8 cellular contexts compared by ENCODE assay signal in the genomic region with DNA sequence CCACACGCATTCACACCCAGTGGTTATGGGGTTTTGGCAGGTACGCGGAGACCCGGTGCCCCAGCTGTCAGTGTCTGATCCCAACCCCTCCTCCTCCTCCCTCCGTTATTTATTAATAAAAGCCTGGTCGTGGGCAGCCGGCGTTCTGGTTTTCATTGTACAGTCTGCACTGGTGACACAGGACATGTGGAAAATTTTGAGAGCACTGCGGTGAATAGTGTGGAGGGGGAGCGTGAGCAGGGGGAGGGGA. TPM values are rescaled to one million over a fixed set of nuclear protein-coding genes. Genes with fewer than 3 reads are reported as not detected.
DNase-seq lines count a peak whose midpoint lies in the region; ATAC-seq and TF ChIP-seq lines count a peak whose summit lies in the region.

No MANE protein-coding gene starts in this region.

- H3K4me3 ChIP-seq in DND-41 (ENCODE audit: low read depth in 1 of 2, low read length in 2 of 2) (peak overlapping the region; percentile 17 to 49; a peak in 3 of 4 replicates), HCT116 (replicated peaks in 1 of 2; ENCODE audit: low read depth in 1 of 2, low read length in 2 of 2) (peak overlapping the region; percentile 35 to 49), SJSA1 (peak overlapping the region; percentile 6; the same call in 1 of the 2 replicates)

- DNase-seq in DND-41 = no peak
- DNase-seq in HCT116 (ENCODE audit: low read depth, low spot score) = no peak
- DNase-seq in SJSA1 (ENCODE audit: low read depth in 1 of 2, low spot score in 2 of 2) = no peak
- no peak for DNase-seq in foreskin keratinocyte
- DNase-seq in stimulated activated effector memory CD8-positive, alpha-beta T cell treated with anti-CD3 and anti-CD28 coated beads, Interleukin-12 subunit alpha, Interleukin-12 subunit beta, amount 100 ng/mL, for 72 hours (ENCODE audit: low spot score in 2 of 2) = no peak
- no peak for DNase-seq in NCI-H1092 treated with DMSO at 0.1 percent for 48 hours (lab: John Stamatoyannopoulos, UW)
- DNase-seq in ecto neural progenitor cell (ENCODE audit: low spot score) = no peak

- BruUV-seq in HCT116 (replicated peaks; lab: Mats Ljungman, UMichigan) = no TSS peak

- peak overlapping the region; percentile 68 for H3K4me3 Mint-ChIP-seq in stimulated activated effector memory CD8-positive, alpha-beta T cell treated with anti-CD3 and anti-CD28 coated beads, Interleukin-12 subunit alpha, Interleukin-12 subunit beta, amount 100 ng/mL, for 72 hours

- intact Hi-C loops in HCT116 (cut with micrococcal nuclease) = loop anchor here (5.0 kb wide), 1 partner anchor 83 kb away; no protein-coding TSS in a partner anchor

- H3K4me1 ChIP-seq in DND-41 (ENCODE audit: insufficient read depth, low read length) (peaks cover 79% of the 10 kb centered on the region), HCT116 (ENCODE audit: control insufficient read depth in 1 of 2, insufficient read depth in 2 of 2, low read length in 2 of 2) (peaks cover 70 to 76% of the 10 kb centered on the region in 2 experiments), SJSA1 (replicated peaks) (peaks cover 83% of the 10 kb centered on the region), foreskin keratinocyte (peaks cover 56% of the 10 kb centered on the region)

- CTCF ChIA-PET in HCT116 (lab: Charles Lee) = interaction anchor here (1.2 to 1.7 kb wide), 4 partner anchors 16 to 164 kb away, joined by 3 to 5 read pairs (median 4); no protein-coding TSS in a partner anchor

- peaks cover 10% of the 10 kb centered on the region for H3K36me3 Mint-ChIP-seq in stimulated activated effector memory CD8-positive, alpha-beta T cell treated with anti-CD3 and anti-CD28 coated beads, Interleukin-12 subunit alpha, Interleukin-12 subunit beta, amount 100 ng/mL, for 72 hours

- TF ChIP-seq CTCF in DND-41 (IDR thresholded peaks at IDR 0.05; ENCODE audit: borderline replicate concordance, extremely low read depth, low read length, poor library complexity, severe bottlenecking) (no peak), HCT116 (IDR thresholded peaks at IDR 0.05 in 2 of 3, conservative IDR thresholded peaks at IDR 0.05 in 1 of 3; ENCODE audit: borderline replicate concordance in 1 of 3, insufficient read depth in 1 of 3, low read depth in 2 of 3, low read length in 2 of 3) (no peak), foreskin keratinocyte (conservative IDR thresholded peaks at IDR 0.05) (no peak)

- no peaks in the 10 kb centered on the region for H3K9me3 ChIP-seq in DND-41 (ENCODE audit: insufficient read depth, low read length, severe bottlenecking)
- no peaks in the 10 kb centered on the region for H3K9me3 ChIP-seq in HCT116 (ENCODE audit: control insufficient read depth in 1 of 2, insufficient read depth in 1 of 2, low read depth in 1 of 2, low read length in 2 of 2)
- no peaks in the 10 kb centered on the region for H3K9me3 ChIP-seq in SJSA1 (replicated peaks)

- ATAC-seq in DND-41 (ENCODE audit: insufficient read depth, low read depth) (peak; percentile 66), HCT116 (no peak), foreskin keratinocyte (no peak), GM21526 (IDR thresholded peaks at IDR 0.05; ENCODE audit: low FRiP score, unreplicated experiment) (no peak)
- ATAC-seq in stimulated activated effector memory CD8-positive, alpha-beta T cell treated with anti-CD3 and anti-CD28 coated beads, Interleukin-12 subunit alpha, Interleukin-12 subunit beta, amount 100 ng/mL, for 72 hours = peak; percentile 74

- H3K79me2 ChIP-seq in DND-41 (ENCODE audit: insufficient read depth, low read length) = no peaks in the 10 kb centered on the region
- no peaks in the 10 kb centered on the region for H3K79me2 ChIP-seq in HCT116 (ENCODE audit: insufficient read depth, low read length)

- TF ChIP-seq POLR2A in HCT116 (IDR thresholded peaks at IDR 0.05; ENCODE audit: borderline replicate concordance, extremely low read depth, insufficient read depth, insufficient read length) = no peak

- TF ChIP-seq RAD21 in HCT116 (IDR thresholded peaks at IDR 0.05; ENCODE audit: low read depth) = no peak

- POLR2A ChIA-PET in HCT116 (lab: Charles Lee) = interaction anchor here (0.8 to 2.3 kb wide), 14 partner anchors 8 to 122 kb away, joined by 3 to 18 read pairs (median 6); no protein-coding TSS in a partner anchor

- RAD21 ChIA-PET in HCT116 (lab: Charles Lee; ENCODE audit: low non-redundant PET in 1 of 2, low total read pairs in 2 of 2, uncharacterized antibody in 2 of 2, unreplicated experiment in 2 of 2) = no interaction called here

- H3K9me3 Mint-ChIP-seq in stimulated activated effector memory CD8-positive, alpha-beta T cell treated with anti-CD3 and anti-CD28 coated beads, Interleukin-12 subunit alpha, Interleukin-12 subunit beta, amount 100 ng/mL, for 72 hours = no peaks in the 10 kb centered on the region

- H3K9me2 ChIP-seq in HCT116 (ENCODE audit: insufficient read depth) = no peaks in the 10 kb centered on the region

- H3K36me3 ChIP-seq in DND-41 (ENCODE audit: insufficient read depth, low read length) (no peaks in the 10 kb centered on the region), HCT116 (ENCODE audit: control insufficient read depth in 1 of 2, insufficient read depth in 2 of 2, low read length in 2 of 2) (no peaks in the 10 kb centered on the region), SJSA1 (no peaks in the 10 kb centered on the region)

- H3K9ac ChIP-seq in DND-41 (ENCODE audit: low read depth, low read length) (peak overlapping the region; percentile 60), HCT116 (ENCODE audit: low read length) (peak overlapping the region; percentile 55)

- H4K20me1 ChIP-seq in DND-41 (ENCODE audit: insufficient read depth, low read length) = no peaks in the 10 kb centered on the region
- H4K20me1 ChIP-seq in HCT116 (ENCODE audit: insufficient read depth) = no peaks in the 10 kb centered on the region

- H3K4me1 Mint-ChIP-seq in stimulated activated effector memory CD8-positive, alpha-beta T cell treated with anti-CD3 and anti-CD28 coated beads, Interleukin-12 subunit alpha, Interleukin-12 subunit beta, amount 100 ng/mL, for 72 hours = peaks cover 76% of the 10 kb centered on the region

- H3K4me2 ChIP-seq in DND-41 (ENCODE audit: insufficient read depth, low read length) (peak overlapping the region; percentile 69), HCT116 (ENCODE audit: low read length) (peak overlapping the region; percentile 78)

- H2AFZ ChIP-seq in DND-41 (ENCODE audit: low read depth, low read length) (peak overlapping the region; percentile 63), HCT116 (ENCODE audit: low read depth, low read length, poor library complexity, severe bottlenecking) (peak overlapping the region; percentile 86)

- no peaks in the 10 kb centered on the region for H3K27me3 ChIP-seq in DND-41 (ENCODE audit: insufficient read depth, low read length, poor library complexity)
- no peaks in the 10 kb centered on the region for H3K27me3 ChIP-seq in HCT116 (ENCODE audit: insufficient read depth, low read length)
- H3K27me3 ChIP-seq in SJSA1 (replicated peaks) = no peaks in the 10 kb centered on the region
- no peaks in the 10 kb centered on the region for H3K27me3 ChIP-seq in foreskin keratinocyte

- H3K27ac ChIP-seq in DND-41 (ENCODE audit: low read length) = peak overlapping the region; percentile 96
- H3K27ac ChIP-seq in HCT116 (ENCODE audit: low read depth, low read length) = peak overlapping the region; percentile 75
- H3K27ac ChIP-seq in SJSA1 = peak overlapping the region; percentile 80
- H3K27ac ChIP-seq in foreskin keratinocyte = peak overlapping the region; percentile 87

- H3K27ac Mint-ChIP-seq in stimulated activated effector memory CD8-positive, alpha-beta T cell treated with anti-CD3 and anti-CD28 coated beads, Interleukin-12 subunit alpha, Interleukin-12 subunit beta, amount 100 ng/mL, for 72 hours = peak overlapping the region; percentile 94

TF ChIP-seq in HCT116, 20 proteins besides CTCF, POLR2A, EP300 and RAD21:
- TF ChIP-seq ZNF274 (IDR thresholded peaks at IDR 0.05; ENCODE audit: low read depth, low read length) = no peak

RNA-seq across cellular contexts. Expression of gene IRF2BPL, which starts 11.5 kb away (rescaled TPM):
- total RNA-seq in HCT116 (2021; ENCODE audit: unreplicated experiment) (74.6 TPM), foreskin keratinocyte (20.2 and 20.7 TPM in 2 replicates)
- 47.4 and 49.8 TPM in 2 replicates for polyA plus RNA-seq in HCT116 (2012)
- 9.8 and 16.4 TPM in 2 replicates for total RNA-seq in SJSA1 (2014; rRNA removed; shearing (Covaris generic))
- polyA plus RNA-seq in foreskin keratinocyte = 8.0 and 8.7 TPM in 2 replicates

RNA-seq across cellular contexts. Expression of gene CIPC, which starts 58.1 kb away (rescaled TPM):
- total RNA-seq in HCT116 (2021; ENCODE audit: unreplicated experiment) (20.6 TPM), foreskin keratinocyte (10.0 and 10.1 TPM in 2 replicates)
- 7.4 and 8.7 TPM in 2 replicates for polyA plus RNA-seq in HCT116 (2012)
- total RNA-seq in SJSA1 (2014; rRNA removed; shearing (Covaris generic)) = 8.8 and 11.0 TPM in 2 replicates
- polyA plus RNA-seq in foreskin keratinocyte = 2.3 and 3.0 TPM in 2 replicates

Comparison
In these comparisons a context has a peak if more than half of its experiments do, and no peak if none do; other contexts are left out.
1. ATAC-seq: peak in DND-41 (single experiment) and stimulated activated effector memory CD8-positive, alpha-beta T cell treated with anti-CD3 and anti-CD28 coated beads, Interleukin-12 subunit alpha, Interleukin-12 subunit beta, amount 100 ng/mL, for 72 hours (single experiment); none in HCT116 (single experiment), foreskin keratinocyte (single experiment) and GM21526 (single experiment).
2. Peak in every context shown above with its lines, with median percentiles within 50 percentile points of each other: H3K27ac ChIP-seq and H3K4me3 ChIP-seq.